ENCODE assay signal across 2 cellular contexts in genomic region chr3:69803871-69804270, GRCh38.
TF ChIP-seq lines count a peak whose summit lies in the region.

No MANE protein-coding gene starts in this region.

TF ChIP-seq in IMR-90, 13 proteins besides CTCF, POLR2A, EP300 and RAD21:
- TF ChIP-seq ELK1 (IDR thresholded peaks at IDR 0.05; ENCODE audit: borderline replicate concordance, low read depth, low read length) (no peak), CEBPB (IDR thresholded peaks at IDR 0.05; ENCODE audit: low read depth, low read length) (peak; percentile 13; the same call in 1 of the 2 replicates)

TF ChIP-seq in endothelial cell of umbilical vein, 7 proteins besides CTCF, POLR2A, EP300 and RAD21:
- no peak for TF ChIP-seq MAX (IDR thresholded peaks at IDR 0.05; ENCODE audit: insufficient read depth, insufficient read length)
- TF ChIP-seq GATA2 (IDR thresholded peaks at IDR 0.05; ENCODE audit: insufficient read depth, insufficient read length, low read depth, low read length), result no peak
- TF ChIP-seq JUN (IDR thresholded peaks at IDR 0.05; ENCODE audit: borderline replicate concordance, insufficient read depth, insufficient read length, low read depth), result no peak
- TF ChIP-seq FOS (IDR thresholded peaks at IDR 0.05; ENCODE audit: borderline replicate concordance, insufficient read depth, low read length), result no peak
- TF ChIP-seq MYC (IDR thresholded peaks at IDR 0.05; ENCODE audit: low read depth, low read length), result no peak
- no peak for TF ChIP-seq EZH2 (IDR thresholded peaks at IDR 0.05; ENCODE audit: borderline replicate concordance, low read depth, low read length, severe bottlenecking)
- TF ChIP-seq POLR2AphosphoS5 (IDR thresholded peaks at IDR 0.05; ENCODE audit: insufficient read depth, low read depth, low read length), result no peak
TF ChIP-seq in endothelial cell of umbilical vein: peak in this region for 0.
